3 cellular contexts compared by ENCODE assay signal in the genomic region with DNA sequence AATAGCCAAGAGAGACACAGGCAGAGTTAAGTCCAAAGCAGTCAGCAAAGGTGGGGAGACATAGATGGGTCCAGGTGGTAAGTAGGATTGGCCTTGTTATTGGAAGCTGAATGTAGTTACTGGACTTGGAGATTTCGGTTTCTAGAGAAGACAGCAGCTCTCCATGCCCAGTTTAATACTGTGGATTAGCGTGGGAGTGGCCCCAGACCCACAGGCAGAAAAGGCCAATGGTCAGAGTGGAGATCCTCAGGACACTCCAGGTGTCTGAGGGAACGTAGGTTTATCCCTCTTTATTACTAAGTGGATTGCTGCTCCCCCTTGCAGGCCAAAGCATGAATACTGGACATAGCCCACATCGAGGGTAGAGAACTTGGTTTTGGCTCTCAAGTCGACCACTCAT.
TF ChIP-seq lines count a peak whose summit lies in the region.

No MANE protein-coding gene starts in this region.

TF ChIP-seq in liver, 16 proteins besides CTCF, POLR2A, EP300 and RAD21:
- TF ChIP-seq GABPA (IDR thresholded peaks at IDR 0.05 in 1 of 2, conservative IDR thresholded peaks at IDR 0.05 in 1 of 2) (no peak), NR2F2 (IDR thresholded peaks at IDR 0.05) (no peak), TAF1 (conservative IDR thresholded peaks at IDR 0.05) (no peak), RXRA (IDR thresholded peaks at IDR 0.05) (no peak), HNF4G (IDR thresholded peaks at IDR 0.05) (no peak)
- TF ChIP-seq, protein P1, sequence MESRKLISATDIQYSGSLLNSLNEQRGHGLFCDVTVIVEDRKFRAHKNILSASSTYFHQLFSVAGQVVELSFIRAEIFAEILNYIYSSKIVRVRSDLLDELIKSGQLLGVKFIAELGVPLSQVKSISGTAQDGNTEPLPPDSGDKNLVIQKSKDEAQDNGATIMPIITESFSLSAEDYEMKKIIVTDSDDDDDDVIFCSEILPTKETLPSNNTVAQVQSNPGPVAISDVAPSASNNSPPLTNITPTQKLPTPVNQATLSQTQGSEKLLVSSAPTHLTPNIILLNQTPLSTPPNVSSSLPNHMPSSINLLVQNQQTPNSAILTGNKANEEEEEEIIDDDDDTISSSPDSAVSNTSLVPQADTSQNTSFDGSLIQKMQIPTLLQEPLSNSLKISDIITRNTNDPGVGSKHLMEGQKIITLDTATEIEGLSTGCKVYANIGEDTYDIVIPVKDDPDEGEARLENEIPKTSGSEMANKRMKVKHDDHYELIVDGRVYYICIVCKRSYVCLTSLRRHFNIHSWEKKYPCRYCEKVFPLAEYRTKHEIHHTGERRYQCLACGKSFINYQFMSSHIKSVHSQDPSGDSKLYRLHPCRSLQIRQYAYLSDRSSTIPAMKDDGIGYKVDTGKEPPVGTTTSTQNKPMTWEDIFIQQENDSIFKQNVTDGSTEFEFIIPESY (IDR thresholded peaks at IDR 0.05): no peak
- TF ChIP-seq, protein P2, sequence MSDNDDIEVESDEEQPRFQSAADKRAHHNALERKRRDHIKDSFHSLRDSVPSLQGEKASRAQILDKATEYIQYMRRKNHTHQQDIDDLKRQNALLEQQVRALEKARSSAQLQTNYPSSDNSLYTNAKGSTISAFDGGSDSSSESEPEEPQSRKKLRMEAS (IDR thresholded peaks at IDR 0.05): no peak

TF ChIP-seq in HepG2, 621 proteins besides CTCF, POLR2A, EP300 and RAD21:
- TF ChIP-seq ZFP41 (CRISPR knock-in tag; IDR thresholded peaks at IDR 0.05; ENCODE audit: borderline replicate concordance) (no peak), RELA (CRISPR knock-in tag; IDR thresholded peaks at IDR 0.05) (no peak), ZNF253 (CRISPR knock-in tag; IDR thresholded peaks at IDR 0.05; ENCODE audit: borderline replicate concordance) (no peak), AKAP8 (CRISPR knock-in tag; IDR thresholded peaks at IDR 0.05) (no peak), ZBTB7A (CRISPR knock-in tag; IDR thresholded peaks at IDR 0.05) (no peak)
- TF ChIP-seq, protein P3, sequence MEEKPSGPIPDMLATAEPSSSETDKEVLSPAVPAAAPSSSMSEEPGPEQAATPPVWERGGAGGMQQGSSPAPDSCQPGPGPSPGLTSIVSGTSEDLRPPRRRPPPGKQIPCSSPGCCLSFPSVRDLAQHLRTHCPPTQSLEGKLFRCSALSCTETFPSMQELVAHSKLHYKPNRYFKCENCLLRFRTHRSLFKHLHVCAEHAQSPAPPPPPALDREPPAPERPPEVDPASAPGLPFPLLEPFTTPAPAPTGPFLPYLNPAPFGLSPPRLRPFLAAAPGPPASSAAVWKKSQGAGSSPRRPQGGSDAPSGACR (CRISPR knock-in tag; IDR thresholded peaks at IDR 0.05): no peak

TF ChIP-seq in H1, 55 proteins besides CTCF, POLR2A, EP300 and RAD21:
- no peak for TF ChIP-seq SAP30 (IDR thresholded peaks at IDR 0.05; ENCODE audit: insufficient read depth, insufficient replicate concordance, low read length)
- TF ChIP-seq PHF8 (conservative IDR thresholded peaks at IDR 0.05; ENCODE audit: low read depth, low read length): no peak
- no peak for TF ChIP-seq JUND (IDR thresholded peaks at IDR 0.05; ENCODE audit: low read length)
- no peak for TF ChIP-seq YY1 (IDR thresholded peaks at IDR 0.05; ENCODE audit: low read depth, low read length)
- no peak for TF ChIP-seq BRCA1 (IDR thresholded peaks at IDR 0.05; ENCODE audit: low read depth, low read length)
- TF ChIP-seq, protein P4, sequence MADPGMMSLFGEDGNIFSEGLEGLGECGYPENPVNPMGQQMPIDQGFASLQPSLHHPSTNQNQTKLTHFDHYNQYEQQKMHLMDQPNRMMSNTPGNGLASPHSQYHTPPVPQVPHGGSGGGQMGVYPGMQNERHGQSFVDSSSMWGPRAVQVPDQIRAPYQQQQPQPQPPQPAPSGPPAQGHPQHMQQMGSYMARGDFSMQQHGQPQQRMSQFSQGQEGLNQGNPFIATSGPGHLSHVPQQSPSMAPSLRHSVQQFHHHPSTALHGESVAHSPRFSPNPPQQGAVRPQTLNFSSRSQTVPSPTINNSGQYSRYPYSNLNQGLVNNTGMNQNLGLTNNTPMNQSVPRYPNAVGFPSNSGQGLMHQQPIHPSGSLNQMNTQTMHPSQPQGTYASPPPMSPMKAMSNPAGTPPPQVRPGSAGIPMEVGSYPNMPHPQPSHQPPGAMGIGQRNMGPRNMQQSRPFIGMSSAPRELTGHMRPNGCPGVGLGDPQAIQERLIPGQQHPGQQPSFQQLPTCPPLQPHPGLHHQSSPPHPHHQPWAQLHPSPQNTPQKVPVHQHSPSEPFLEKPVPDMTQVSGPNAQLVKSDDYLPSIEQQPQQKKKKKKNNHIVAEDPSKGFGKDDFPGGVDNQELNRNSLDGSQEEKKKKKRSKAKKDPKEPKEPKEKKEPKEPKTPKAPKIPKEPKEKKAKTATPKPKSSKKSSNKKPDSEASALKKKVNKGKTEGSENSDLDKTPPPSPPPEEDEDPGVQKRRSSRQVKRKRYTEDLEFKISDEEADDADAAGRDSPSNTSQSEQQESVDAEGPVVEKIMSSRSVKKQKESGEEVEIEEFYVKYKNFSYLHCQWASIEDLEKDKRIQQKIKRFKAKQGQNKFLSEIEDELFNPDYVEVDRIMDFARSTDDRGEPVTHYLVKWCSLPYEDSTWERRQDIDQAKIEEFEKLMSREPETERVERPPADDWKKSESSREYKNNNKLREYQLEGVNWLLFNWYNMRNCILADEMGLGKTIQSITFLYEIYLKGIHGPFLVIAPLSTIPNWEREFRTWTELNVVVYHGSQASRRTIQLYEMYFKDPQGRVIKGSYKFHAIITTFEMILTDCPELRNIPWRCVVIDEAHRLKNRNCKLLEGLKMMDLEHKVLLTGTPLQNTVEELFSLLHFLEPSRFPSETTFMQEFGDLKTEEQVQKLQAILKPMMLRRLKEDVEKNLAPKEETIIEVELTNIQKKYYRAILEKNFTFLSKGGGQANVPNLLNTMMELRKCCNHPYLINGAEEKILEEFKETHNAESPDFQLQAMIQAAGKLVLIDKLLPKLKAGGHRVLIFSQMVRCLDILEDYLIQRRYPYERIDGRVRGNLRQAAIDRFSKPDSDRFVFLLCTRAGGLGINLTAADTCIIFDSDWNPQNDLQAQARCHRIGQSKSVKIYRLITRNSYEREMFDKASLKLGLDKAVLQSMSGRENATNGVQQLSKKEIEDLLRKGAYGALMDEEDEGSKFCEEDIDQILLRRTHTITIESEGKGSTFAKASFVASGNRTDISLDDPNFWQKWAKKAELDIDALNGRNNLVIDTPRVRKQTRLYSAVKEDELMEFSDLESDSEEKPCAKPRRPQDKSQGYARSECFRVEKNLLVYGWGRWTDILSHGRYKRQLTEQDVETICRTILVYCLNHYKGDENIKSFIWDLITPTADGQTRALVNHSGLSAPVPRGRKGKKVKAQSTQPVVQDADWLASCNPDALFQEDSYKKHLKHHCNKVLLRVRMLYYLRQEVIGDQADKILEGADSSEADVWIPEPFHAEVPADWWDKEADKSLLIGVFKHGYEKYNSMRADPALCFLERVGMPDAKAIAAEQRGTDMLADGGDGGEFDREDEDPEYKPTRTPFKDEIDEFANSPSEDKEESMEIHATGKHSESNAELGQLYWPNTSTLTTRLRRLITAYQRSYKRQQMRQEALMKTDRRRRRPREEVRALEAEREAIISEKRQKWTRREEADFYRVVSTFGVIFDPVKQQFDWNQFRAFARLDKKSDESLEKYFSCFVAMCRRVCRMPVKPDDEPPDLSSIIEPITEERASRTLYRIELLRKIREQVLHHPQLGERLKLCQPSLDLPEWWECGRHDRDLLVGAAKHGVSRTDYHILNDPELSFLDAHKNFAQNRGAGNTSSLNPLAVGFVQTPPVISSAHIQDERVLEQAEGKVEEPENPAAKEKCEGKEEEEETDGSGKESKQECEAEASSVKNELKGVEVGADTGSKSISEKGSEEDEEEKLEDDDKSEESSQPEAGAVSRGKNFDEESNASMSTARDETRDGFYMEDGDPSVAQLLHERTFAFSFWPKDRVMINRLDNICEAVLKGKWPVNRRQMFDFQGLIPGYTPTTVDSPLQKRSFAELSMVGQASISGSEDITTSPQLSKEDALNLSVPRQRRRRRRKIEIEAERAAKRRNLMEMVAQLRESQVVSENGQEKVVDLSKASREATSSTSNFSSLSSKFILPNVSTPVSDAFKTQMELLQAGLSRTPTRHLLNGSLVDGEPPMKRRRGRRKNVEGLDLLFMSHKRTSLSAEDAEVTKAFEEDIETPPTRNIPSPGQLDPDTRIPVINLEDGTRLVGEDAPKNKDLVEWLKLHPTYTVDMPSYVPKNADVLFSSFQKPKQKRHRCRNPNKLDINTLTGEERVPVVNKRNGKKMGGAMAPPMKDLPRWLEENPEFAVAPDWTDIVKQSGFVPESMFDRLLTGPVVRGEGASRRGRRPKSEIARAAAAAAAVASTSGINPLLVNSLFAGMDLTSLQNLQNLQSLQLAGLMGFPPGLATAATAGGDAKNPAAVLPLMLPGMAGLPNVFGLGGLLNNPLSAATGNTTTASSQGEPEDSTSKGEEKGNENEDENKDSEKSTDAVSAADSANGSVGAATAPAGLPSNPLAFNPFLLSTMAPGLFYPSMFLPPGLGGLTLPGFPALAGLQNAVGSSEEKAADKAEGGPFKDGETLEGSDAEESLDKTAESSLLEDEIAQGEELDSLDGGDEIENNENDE (IDR thresholded peaks at IDR 0.05; ENCODE audit: insufficient replicate concordance, low read length): no peak
- no peak for TF ChIP-seq SUZ12 (IDR thresholded peaks at IDR 0.05; ENCODE audit: low read length)
- no peak for TF ChIP-seq KDM5A (IDR thresholded peaks at IDR 0.05; ENCODE audit: low read length)
